In the genomic region with DNA sequence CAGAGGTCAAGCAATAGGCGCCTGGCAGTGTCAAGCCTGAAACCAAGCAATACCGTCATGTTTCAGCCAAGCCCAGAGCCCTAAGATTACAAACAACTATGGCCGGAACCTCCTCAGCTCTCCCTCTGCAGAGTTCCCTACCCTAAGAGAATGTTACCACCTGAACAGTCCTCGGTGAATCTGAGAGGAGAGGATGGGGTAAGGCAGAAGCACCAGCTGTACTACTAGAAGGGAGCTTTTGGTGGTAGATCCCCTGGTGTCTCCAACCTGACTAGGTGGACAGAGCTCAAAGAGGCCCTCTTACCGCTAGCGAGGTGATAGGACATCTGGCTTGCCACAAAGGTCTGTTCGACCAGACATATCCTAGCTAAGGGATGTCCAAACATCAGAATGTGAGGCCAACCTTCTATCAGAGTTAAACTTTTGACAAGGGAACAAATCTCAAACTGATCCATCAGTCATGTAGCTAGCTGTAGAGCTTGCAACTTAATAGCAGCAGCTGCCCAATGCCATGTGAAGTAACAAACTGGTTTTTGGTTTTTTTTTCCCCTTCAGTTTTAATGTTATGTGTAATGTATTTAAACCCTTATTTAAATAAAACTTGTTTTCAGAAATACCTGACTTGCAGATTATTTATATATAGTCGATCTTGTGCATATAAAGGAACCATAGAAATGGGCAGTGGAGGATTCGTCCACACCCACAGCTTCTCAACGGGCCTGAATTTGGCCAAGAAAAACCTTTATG, we compare ENCODE assay signal across 2 cellular contexts.
TF ChIP-seq lines count a peak whose summit lies in the region.

No MANE protein-coding gene starts in this region.

TF ChIP-seq in SK-N-SH, 30 proteins besides CTCF, POLR2A, EP300 and RAD21 (continued from another document):
- TF ChIP-seq, protein P1, sequence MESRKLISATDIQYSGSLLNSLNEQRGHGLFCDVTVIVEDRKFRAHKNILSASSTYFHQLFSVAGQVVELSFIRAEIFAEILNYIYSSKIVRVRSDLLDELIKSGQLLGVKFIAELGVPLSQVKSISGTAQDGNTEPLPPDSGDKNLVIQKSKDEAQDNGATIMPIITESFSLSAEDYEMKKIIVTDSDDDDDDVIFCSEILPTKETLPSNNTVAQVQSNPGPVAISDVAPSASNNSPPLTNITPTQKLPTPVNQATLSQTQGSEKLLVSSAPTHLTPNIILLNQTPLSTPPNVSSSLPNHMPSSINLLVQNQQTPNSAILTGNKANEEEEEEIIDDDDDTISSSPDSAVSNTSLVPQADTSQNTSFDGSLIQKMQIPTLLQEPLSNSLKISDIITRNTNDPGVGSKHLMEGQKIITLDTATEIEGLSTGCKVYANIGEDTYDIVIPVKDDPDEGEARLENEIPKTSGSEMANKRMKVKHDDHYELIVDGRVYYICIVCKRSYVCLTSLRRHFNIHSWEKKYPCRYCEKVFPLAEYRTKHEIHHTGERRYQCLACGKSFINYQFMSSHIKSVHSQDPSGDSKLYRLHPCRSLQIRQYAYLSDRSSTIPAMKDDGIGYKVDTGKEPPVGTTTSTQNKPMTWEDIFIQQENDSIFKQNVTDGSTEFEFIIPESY (IDR thresholded peaks at IDR 0.05; ENCODE audit: borderline replicate concordance, low read depth) = no peak
- TF ChIP-seq, protein P2, sequence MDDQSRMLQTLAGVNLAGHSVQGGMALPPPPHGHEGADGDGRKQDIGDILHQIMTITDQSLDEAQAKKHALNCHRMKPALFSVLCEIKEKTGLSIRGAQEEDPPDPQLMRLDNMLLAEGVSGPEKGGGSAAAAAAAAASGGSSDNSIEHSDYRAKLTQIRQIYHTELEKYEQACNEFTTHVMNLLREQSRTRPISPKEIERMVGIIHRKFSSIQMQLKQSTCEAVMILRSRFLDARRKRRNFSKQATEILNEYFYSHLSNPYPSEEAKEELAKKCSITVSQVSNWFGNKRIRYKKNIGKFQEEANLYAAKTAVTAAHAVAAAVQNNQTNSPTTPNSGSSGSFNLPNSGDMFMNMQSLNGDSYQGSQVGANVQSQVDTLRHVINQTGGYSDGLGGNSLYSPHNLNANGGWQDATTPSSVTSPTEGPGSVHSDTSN (IDR thresholded peaks at IDR 0.05) = no peak
- TF ChIP-seq FOXJ3 (CRISPR knock-in tag; IDR thresholded peaks at IDR 0.05) = no peak
- TF ChIP-seq, protein P3, sequence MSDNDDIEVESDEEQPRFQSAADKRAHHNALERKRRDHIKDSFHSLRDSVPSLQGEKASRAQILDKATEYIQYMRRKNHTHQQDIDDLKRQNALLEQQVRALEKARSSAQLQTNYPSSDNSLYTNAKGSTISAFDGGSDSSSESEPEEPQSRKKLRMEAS (IDR thresholded peaks at IDR 0.05; ENCODE audit: low read depth) = no peak
- TF ChIP-seq, protein P4, sequence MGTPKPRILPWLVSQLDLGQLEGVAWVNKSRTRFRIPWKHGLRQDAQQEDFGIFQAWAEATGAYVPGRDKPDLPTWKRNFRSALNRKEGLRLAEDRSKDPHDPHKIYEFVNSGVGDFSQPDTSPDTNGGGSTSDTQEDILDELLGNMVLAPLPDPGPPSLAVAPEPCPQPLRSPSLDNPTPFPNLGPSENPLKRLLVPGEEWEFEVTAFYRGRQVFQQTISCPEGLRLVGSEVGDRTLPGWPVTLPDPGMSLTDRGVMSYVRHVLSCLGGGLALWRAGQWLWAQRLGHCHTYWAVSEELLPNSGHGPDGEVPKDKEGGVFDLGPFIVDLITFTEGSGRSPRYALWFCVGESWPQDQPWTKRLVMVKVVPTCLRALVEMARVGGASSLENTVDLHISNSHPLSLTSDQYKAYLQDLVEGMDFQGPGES (IDR thresholded peaks at IDR 0.05; ENCODE audit: low read depth, low read length) = no peak
- no peak for TF ChIP-seq FOXM1 (IDR thresholded peaks at IDR 0.05; ENCODE audit: low read depth)
- no peak for TF ChIP-seq SIN3A (IDR thresholded peaks at IDR 0.05; ENCODE audit: borderline replicate concordance, low read depth, low read length)
- no peak for TF ChIP-seq MXI1 (IDR thresholded peaks at IDR 0.05; ENCODE audit: low read depth, low read length)
- TF ChIP-seq GABPA (IDR thresholded peaks at IDR 0.05; ENCODE audit: low read depth) = no peak
- TF ChIP-seq GATA2 (CRISPR knock-in tag; IDR thresholded peaks at IDR 0.05) = no peak
- TF ChIP-seq, protein P5, sequence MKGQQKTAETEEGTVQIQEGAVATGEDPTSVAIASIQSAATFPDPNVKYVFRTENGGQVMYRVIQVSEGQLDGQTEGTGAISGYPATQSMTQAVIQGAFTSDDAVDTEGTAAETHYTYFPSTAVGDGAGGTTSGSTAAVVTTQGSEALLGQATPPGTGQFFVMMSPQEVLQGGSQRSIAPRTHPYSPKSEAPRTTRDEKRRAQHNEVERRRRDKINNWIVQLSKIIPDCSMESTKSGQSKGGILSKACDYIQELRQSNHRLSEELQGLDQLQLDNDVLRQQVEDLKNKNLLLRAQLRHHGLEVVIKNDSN (IDR thresholded peaks at IDR 0.05; ENCODE audit: borderline replicate concordance, low read depth) = no peak
- TF ChIP-seq TAF1 (IDR thresholded peaks at IDR 0.05; ENCODE audit: borderline replicate concordance, low read depth, low read length) = no peak
TF ChIP-seq in SK-N-SH: peak in this region for 0.

TF ChIP-seq in SK-N-SH treated with all-trans-retinoic acid at 6 μM for 48 hours, 23 proteins besides CTCF, POLR2A, EP300 and RAD21 (continued from another document):
- TF ChIP-seq, protein P6, sequence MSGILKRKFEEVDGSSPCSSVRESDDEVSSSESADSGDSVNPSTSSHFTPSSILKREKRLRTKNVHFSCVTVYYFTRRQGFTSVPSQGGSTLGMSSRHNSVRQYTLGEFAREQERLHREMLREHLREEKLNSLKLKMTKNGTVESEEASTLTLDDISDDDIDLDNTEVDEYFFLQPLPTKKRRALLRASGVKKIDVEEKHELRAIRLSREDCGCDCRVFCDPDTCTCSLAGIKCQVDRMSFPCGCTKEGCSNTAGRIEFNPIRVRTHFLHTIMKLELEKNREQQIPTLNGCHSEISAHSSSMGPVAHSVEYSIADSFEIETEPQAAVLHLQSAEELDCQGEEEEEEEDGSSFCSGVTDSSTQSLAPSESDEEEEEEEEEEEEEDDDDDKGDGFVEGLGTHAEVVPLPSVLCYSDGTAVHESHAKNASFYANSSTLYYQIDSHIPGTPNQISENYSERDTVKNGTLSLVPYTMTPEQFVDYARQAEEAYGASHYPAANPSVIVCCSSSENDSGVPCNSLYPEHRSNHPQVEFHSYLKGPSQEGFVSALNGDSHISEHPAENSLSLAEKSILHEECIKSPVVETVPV (CRISPR knock-in tag; IDR thresholded peaks at IDR 0.05) = no peak
